In the genomic region with DNA sequence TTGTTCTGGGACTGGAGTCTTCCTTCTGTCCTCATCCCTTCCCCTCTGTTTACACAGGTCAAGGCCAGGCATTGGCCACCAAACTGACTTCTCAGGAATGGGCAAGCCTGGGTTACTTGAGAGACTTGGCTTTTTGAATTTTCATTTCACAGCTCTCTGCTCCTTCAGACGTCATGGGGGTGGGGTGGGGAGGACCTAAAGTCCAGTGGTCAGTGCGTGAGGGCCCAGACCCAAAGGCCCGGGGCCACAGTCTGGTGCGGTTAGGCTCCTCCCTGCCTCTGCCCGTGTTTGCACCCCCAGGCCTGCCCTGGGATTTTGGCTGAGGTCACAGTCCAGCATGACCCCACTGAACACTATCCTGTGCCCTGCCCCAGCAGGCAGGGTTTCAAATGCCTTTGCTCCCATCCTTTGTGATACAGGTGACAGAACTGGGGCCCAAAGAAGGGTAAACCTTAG, we compare ENCODE assay signal across 12 cellular contexts. TPM values are rescaled to one million over a fixed set of nuclear protein-coding genes. Genes with fewer than 3 reads are reported as not detected.
DNase-seq lines count a peak whose midpoint lies in the region; ATAC-seq, FAIRE-seq and TF ChIP-seq lines count a peak whose summit lies in the region.
"Had no signal": no experiment of that assay in that cellular context is flagged by ENCODE, and none has a peak within 500 bp of the region (broad histone marks: within the 10 kb centered on the region; RNA-seq: fewer than 3 reads in every experiment).

No MANE protein-coding gene starts in this region.

- FAIRE-seq in H1 (lab: Jason Lieb, UNC) = no peak

- no peak for TF ChIP-seq POLR2A in H1 (IDR thresholded peaks at IDR 0.05; ENCODE audit: control extremely low read depth in 1 of 2, low read depth in 2 of 2, low read length in 2 of 2)

- 0 out of 2 replicates have a peak overlapping the region, but pooled peaks have one; percentile 6 for H2BK20ac ChIP-seq in H1 (ENCODE audit: low read length)

- H3K14ac ChIP-seq in H1 (ENCODE audit: insufficient read length) = no peak overlapping the region

- H3K79me1 ChIP-seq in H1 (ENCODE audit: low read depth, low read length) = no peaks in the 10 kb centered on the region

- CTCF ChIA-PET in H1 (lab: Charles Lee; ENCODE audit: partially characterized antibody) = interaction anchor here (1.2 to 20.3 kb wide), 7 partner anchors 8 to 220 kb away, joined by 3 to 385 read pairs (median 5); no protein-coding TSS in a partner anchor

- peak overlapping the region; percentile 89 for H3K4me3 Mint-ChIP-seq in neural crest cell

- no peak overlapping the region for H2BK5ac ChIP-seq in H1 (ENCODE audit: low read depth, low read length)

- peak overlapping the region; percentile 18; the same call in 1 of the 2 replicates for H2BK12ac ChIP-seq in H1 (ENCODE audit: low read depth, low read length)

- no peak overlapping the region for H4K5ac ChIP-seq in H1 (ENCODE audit: insufficient read length, low read depth, low read length)

- no peak overlapping the region for H3K27ac Mint-ChIP-seq in neural crest cell (ENCODE audit: unreplicated experiment)
- H3K27ac Mint-ChIP-seq: activated T-helper 2 cell treated with anti-CD3 and anti-CD28 coated beads, Interferon-gamma antibody, Interleukin-2, Interleukin-4, amounts not matched to agents 10 μg/mL and 5 μg/mL and 100 μg/mL, durations not matched to agents 14 hours and 24 hours and 36 hours had no signal

- H3K27me3 ChIP-seq in H1 (replicated peaks in 1 of 4; ENCODE audit: control insufficient read depth in 3 of 4, extremely low read depth in 1 of 4, insufficient read depth in 3 of 4, low read length in 3 of 4) = peaks cover 3 to 30% (median 22%) of the 10 kb centered on the region in 4 experiments

- peaks cover 12 to 53% (median 41%) of the 10 kb centered on the region in 4 experiments for H3K4me1 ChIP-seq in H1 (replicated peaks in 1 of 4; ENCODE audit: control insufficient read depth in 3 of 4, insufficient read depth in 4 of 4, low read length in 3 of 4)

- TF ChIP-seq EP300 in H1 (IDR thresholded peaks at IDR 0.05; ENCODE audit: borderline replicate concordance in 1 of 2, low read depth in 2 of 2, low read length in 2 of 2) = no peak

- no peak overlapping the region for H2AFZ ChIP-seq in H1 (ENCODE audit: low read length)

- no peak for TF ChIP-seq CTCF in H1 (IDR thresholded peaks at IDR 0.05; ENCODE audit: control extremely low read depth in 1 of 3, insufficient read depth in 1 of 3, low read depth in 1 of 3, low read length in 3 of 3)
- TF ChIP-seq CTCF in neural crest cell (conservative IDR thresholded peaks at IDR 0.05) = no peak

- no peak overlapping the region for H2AK5ac ChIP-seq in H1 (ENCODE audit: low read depth, low read length)

- H3K9me3 Mint-ChIP-seq in neural crest cell = no peaks in the 10 kb centered on the region
- H3K9me3 Mint-ChIP-seq: activated T-helper 2 cell treated with anti-CD3 and anti-CD28 coated beads, Interferon-gamma antibody, Interleukin-2, Interleukin-4, amounts not matched to agents 10 μg/mL and 5 μg/mL and 100 μg/mL, durations not matched to agents 14 hours and 24 hours and 36 hours had no signal

- no peak overlapping the region for H3K4ac ChIP-seq in H1 (replicated peaks; ENCODE audit: insufficient read length, low read depth, low read length)

- H4K8ac ChIP-seq in H1 (ENCODE audit: extremely low read depth, insufficient read depth, low read length) = no peak overlapping the region

- POLR2A ChIA-PET in H1 (lab: Charles Lee; ENCODE audit: partially characterized antibody) = interaction anchor here (0.6 to 14.7 kb wide), 7 partner anchors 7 to 109 kb away, joined by 3 to 212 read pairs (median 7); no protein-coding TSS in a partner anchor

- peak; percentile 2 for DNase-seq in activated naive CD4-positive, alpha-beta T cell treated with anti-CD3 and anti-CD28 coated beads, Interleukin-2, amount 50 U/mL, for 16 hours
- no peak for DNase-seq in activated naive CD4-positive, alpha-beta T cell treated with Interleukin-2 at 50 U/mL for 16 hours
- DNase-seq in H1 (ENCODE audit: low read depth in 1 of 2, low spot score in 2 of 2) (no peak), neural crest cell (ENCODE audit: low read depth, low spot score) (no peak), ureter (ENCODE audit: low spot score) (peak; percentile 39), HCEC 1CT (no peak), cerebellum (ENCODE audit: low spot score) (no peak)
- DNase-seq: activated CD4-positive, alpha-beta T cell treated with anti-CD3 and anti-CD28 coated beads for 4 hours; DMS79 treated with DMSO at 0.1 percent for 48 hours; NCI-H2171 treated with DMSO at 0.1 percent for 48 hours had no signal

- peaks cover 0 to 1% of the 10 kb centered on the region in 2 experiments; a peak in 1 of 4 replicates for H3K79me2 ChIP-seq in H1 (ENCODE audit: control insufficient read depth in 1 of 2, insufficient read depth in 2 of 2, low read length in 2 of 2)

- H3K36me3 Mint-ChIP-seq in neural crest cell (ENCODE audit: low read depth) = no peaks in the 10 kb centered on the region

- peaks cover 12% of the 10 kb centered on the region; the same call in 1 of the 2 replicates for H3K23me2 ChIP-seq in H1 (ENCODE audit: low read depth, low read length)

- ATAC-seq in HG02970 (IDR thresholded peaks at IDR 0.05; ENCODE audit: low FRiP score, unreplicated experiment) = no peak

- no peaks in the 10 kb centered on the region for H3K9me3 ChIP-seq in H1 (ENCODE audit: insufficient read depth in 2 of 2, low read depth in 1 of 2, low read length in 1 of 2)

- no peak overlapping the region for H3K27ac ChIP-seq in H1 (ENCODE audit: low read depth, low read length)

- H3K18ac ChIP-seq in H1 (ENCODE audit: extremely low read depth, low read length) = no peak overlapping the region

- no peak overlapping the region for H3K4me2 ChIP-seq in H1 (ENCODE audit: insufficient read depth in 1 of 2, low read depth in 2 of 2, low read length in 2 of 2)

- H3K4me3 ChIP-seq in H1 (ENCODE audit: extremely low read depth in 1 of 4, insufficient read depth in 2 of 4, low read depth in 3 of 4, low read length in 4 of 4) = no peak overlapping the region

- H3K9ac ChIP-seq in H1 (replicated peaks in 1 of 4; ENCODE audit: extremely low read depth in 1 of 4, low read depth in 3 of 4, low read length in 3 of 4) = no peak overlapping the region

- peaks cover 41% of the 10 kb centered on the region for H3K4me1 Mint-ChIP-seq in neural crest cell

- peaks cover 44% of the 10 kb centered on the region for H3K27me3 Mint-ChIP-seq in neural crest cell (ENCODE audit: low read depth)

- H4K91ac ChIP-seq in H1 (replicated peaks; ENCODE audit: insufficient read length, low read length) = no peak overlapping the region

- H3K56ac ChIP-seq in H1 (replicated peaks; ENCODE audit: insufficient read length, low read depth, low read length) = no peak overlapping the region

- TF ChIP-seq RAD21 in H1 (IDR thresholded peaks at IDR 0.05 in 1 of 2, conservative IDR thresholded peaks at IDR 0.05 in 1 of 2; ENCODE audit: low read depth in 2 of 2, low read length in 2 of 2) = no peak

- H2BK120ac ChIP-seq in H1 (replicated peaks; ENCODE audit: low read depth, low read length) = no peak overlapping the region

- H3K23ac ChIP-seq in H1 (ENCODE audit: insufficient read length) = no peak overlapping the region

- WGBS in H1 (ENCODE audit: extremely low coverage in 1 of 2, insufficient coverage in 1 of 2, insufficient read length in 1 of 2, insufficient replicate concordance in 2 of 2, low coverage in 1 of 2, low lambda C conversion rate in 2 of 2, missing lambda C conversion rate in 1 of 2), 2 experiments = 83% methylated on average over 5 of the region's 5 CpGs; no CpG with 5 or more reads in 1 of the 2 experiments

- peak overlapping the region; percentile 75; the same call in 1 of the 2 replicates for H2BK15ac ChIP-seq in H1 (ENCODE audit: low read length)

- H3K36me3 ChIP-seq in H1 (ENCODE audit: control insufficient read depth in 2 of 4, insufficient read depth in 4 of 4, low read length in 3 of 4) = no peaks in the 10 kb centered on the region

- peaks cover 0 to 3% of the 10 kb centered on the region in 2 experiments for H4K20me1 ChIP-seq in H1 (replicated peaks in 1 of 2; ENCODE audit: control insufficient read depth in 1 of 2, insufficient read depth in 2 of 2, low read length in 2 of 2)

TF ChIP-seq in H1, 55 proteins besides CTCF, POLR2A, EP300 and RAD21:
- TF ChIP-seq SIN3A (conservative IDR thresholded peaks at IDR 0.05 in 1 of 2, IDR thresholded peaks at IDR 0.05 in 1 of 2; ENCODE audit: low read depth in 1 of 2, low read length in 2 of 2) (no peak), NRF1 (IDR thresholded peaks at IDR 0.05; ENCODE audit: low read depth, low read length) (no peak), TAF7 (optimal IDR thresholded peaks at IDR 0.05; ENCODE audit: borderline replicate concordance, low read depth, low read length) (no peak)
TF ChIP-seq in H1: peak in this region for 0.

RNA-seq across cellular contexts. Expression of gene CXXC5, which starts 4.1 kb away (rescaled TPM):
- 74.0 and 78.3 TPM in 2 replicates for total RNA-seq in H1 (2021; fragmentation: NEBNext Ultra II Directional; extraction: Animal tissue kit (Norgen Biotek cat#: 25700))
- 61.4 and 83.5 TPM in 2 replicates for polyA plus RNA-seq in H1 (2011; rRNA removed)
- polyA plus RNA-seq in H1 (2011; cell fraction: cytosol; rRNA removed) = 68.8 TPM
- 52.7 TPM for polyA plus RNA-seq in H1 (2011; cell fraction: nucleus; rRNA removed)
- 35.6 to 47.4 TPM (median 43.3 TPM) in 4 replicates for polyA plus RNA-seq in H1 (2012, experiment 1 of 2)
- 56.6 TPM for polyA plus RNA-seq in H1 (2012, experiment 2 of 2)
- 62.3 TPM for polyA plus RNA-seq in H1 (2013, experiment 1 of 2)
- 67.3 TPM for polyA plus RNA-seq in H1 (2013, experiment 2 of 2)
- polyA minus RNA-seq in H1 (2011; rRNA and poly(A)+ RNA removed) = 25.6 and 39.8 TPM in 2 replicates
- 50.7 TPM for polyA minus RNA-seq in H1 (2011; cell fraction: cytosol; rRNA and poly(A)+ RNA removed)
- polyA minus RNA-seq in H1 (2011; cell fraction: nucleus; rRNA and poly(A)+ RNA removed) = 39.2 TPM
- total RNA-seq in neural crest cell = 29.2 and 30.4 TPM in 2 replicates
- total RNA-seq in ureter = 28.7 TPM
- total RNA-seq in cerebellum = 76.6 TPM

Comparison
In these comparisons a context has a peak if more than half of its experiments do, and no peak if none do; other contexts are left out.
1. DNase-seq: peak in activated naive CD4-positive, alpha-beta T cell treated with anti-CD3 and anti-CD28 coated beads, Interleukin-2, amount 50 U/mL, for 16 hours (single experiment) and ureter (single experiment); none in activated naive CD4-positive, alpha-beta T cell treated with Interleukin-2 at 50 U/mL for 16 hours (single experiment), H1 (0 of 2), neural crest cell (single experiment), HCEC 1CT (single experiment) and cerebellum (single experiment).